ENCODE assay signal across 9 cellular contexts in genomic region chr16:56675685-56676210, GRCh38. TPM values are rescaled to one million over a fixed set of nuclear protein-coding genes. Genes with fewer than 3 reads are reported as not detected.
DNase-seq lines count a peak whose midpoint lies in the region; ATAC-seq, FAIRE-seq and TF ChIP-seq lines count a peak whose summit lies in the region.
"Had no signal": no experiment of that assay in that cellular context is flagged by ENCODE, and none has a peak within 500 bp of the region (broad histone marks: within the 10 kb centered on the region; RNA-seq: fewer than 3 reads in every experiment).

No MANE protein-coding gene starts in this region.

- peaks cover 4% of the 10 kb centered on the region; the same call in 1 of the 2 replicates for H3K4me1 Mint-ChIP-seq in HFFc6 (ENCODE audit: low read depth)

- H3K27me3 Mint-ChIP-seq in HFFc6 (ENCODE audit: insufficient read depth), result peaks cover 43% of the 10 kb centered on the region

- H3K79me2 ChIP-seq in hepatocyte, result no peaks in the 10 kb centered on the region

- peak overlapping the region; percentile 68 for H3K4me2 ChIP-seq in hepatocyte

- no peaks in the 10 kb centered on the region for H3K9me3 ChIP-seq in hepatocyte (ENCODE audit: low read depth)

- TF ChIP-seq POLR2A in GM12891 (IDR thresholded peaks at IDR 0.05; ENCODE audit: low read depth, low read length), result no peak

- H3K9me2 ChIP-seq in hepatocyte (replicated peaks; ENCODE audit: insufficient read depth), result no peaks in the 10 kb centered on the region

- no peak for FAIRE-seq in GM12891 (lab: Jason Lieb, UNC)

- no peak overlapping the region for H2AFZ ChIP-seq in hepatocyte

- H3K27ac ChIP-seq in hepatocyte, result no peak overlapping the region

- DNase-seq in HFFc6 (no peak), activated T-cell treated with anti-CD3 and anti-CD28 coated beads for 1 hour (ENCODE audit: low read depth) (peak; percentile 27), hepatocyte (ENCODE audit: low spot score) (no peak), GM12891 (ENCODE audit: insufficient read length, low spot score) (no peak), glomerular visceral epithelial cell (ENCODE audit: extremely low spot score) (no peak), SW480 (ENCODE audit: low spot score) (no peak)
- peak; percentile 54 to 67 for DNase-seq in stimulated activated CD4-positive, alpha-beta T cell treated with anti-CD3 and anti-CD28 coated beads, Interleukin-2, amount 100 ng/mL, for 24 hours

- peaks cover 70% of the 10 kb centered on the region for H3K27me3 ChIP-seq in hepatocyte

- no peak overlapping the region for H3K4me3 ChIP-seq in hepatocyte

- H3K36me3 ChIP-seq in hepatocyte (replicated peaks; ENCODE audit: insufficient read depth, low read depth), result no peaks in the 10 kb centered on the region

- ATAC-seq in HG03025 (IDR thresholded peaks at IDR 0.05; ENCODE audit: low FRiP score, unreplicated experiment), result no peak
- ATAC-seq: sciatic nerve had no signal

- no peaks in the 10 kb centered on the region for H3K9me3 Mint-ChIP-seq in HFFc6

- peak overlapping the region; percentile 41; the same call in 1 of the 2 replicates for H3K4me3 Mint-ChIP-seq in HFFc6

- TF ChIP-seq CTCF in HFFc6 (IDR thresholded peaks at IDR 0.05) (no peak), hepatocyte (IDR thresholded peaks at IDR 0.05; ENCODE audit: poor library complexity) (no peak)

- H3K4me1 ChIP-seq in hepatocyte (ENCODE audit: insufficient read depth), result no peaks in the 10 kb centered on the region

- H3K36me3 Mint-ChIP-seq in HFFc6 (ENCODE audit: low read depth), result no peaks in the 10 kb centered on the region

- no peak overlapping the region for H3K27ac Mint-ChIP-seq in HFFc6

- WGBS in hepatocyte (ENCODE audit: low lambda C conversion rate, missing lambda C conversion rate), result 4% methylated on average over 27 of the region's 32 CpGs

- no peaks in the 10 kb centered on the region for H4K20me1 ChIP-seq in hepatocyte (ENCODE audit: insufficient read depth, poor library complexity, severe bottlenecking)

TF ChIP-seq in GM12891, 5 proteins besides CTCF, POLR2A, EP300 and RAD21:
- TF ChIP-seq SPI1 (IDR thresholded peaks at IDR 0.05; ENCODE audit: low read depth, low read length), result no peak
- TF ChIP-seq POLR2AphosphoS5 (IDR thresholded peaks at IDR 0.05; ENCODE audit: low read depth, low read length), result no peak
- TF ChIP-seq POU2F2 (IDR thresholded peaks at IDR 0.05; ENCODE audit: low read depth, low read length), result no peak
- TF ChIP-seq TAF1 (IDR thresholded peaks at IDR 0.05; ENCODE audit: low read depth, low read length), result no peak
- no peak for TF ChIP-seq PAX5 (IDR thresholded peaks at IDR 0.05; ENCODE audit: insufficient read depth, low read length, severe bottlenecking)

RNA-seq across cellular contexts. Expression of gene MT1H, which starts 6.1 kb away (rescaled TPM):
- not detected for total RNA-seq in HFFc6 (2021; fragmentation: NEBNext Ultra II Directional; extraction: Animal tissue kit (Norgen Biotek cat#: 25700))
- 2.1 TPM in 1 of 2 replicates, not detected in the other for total RNA-seq in hepatocyte
- polyA plus RNA-seq in hepatocyte, result 2.0 and 13.5 TPM in 2 replicates
- not detected for polyA plus RNA-seq in GM12891 (2012; ENCODE audit: low read depth, missing spikeins)
- total RNA-seq: sciatic nerve had no signal

RNA-seq across cellular contexts. Expression of gene MT1X, which starts 6.5 kb away (rescaled TPM):
- total RNA-seq in HFFc6 (2021; fragmentation: NEBNext Ultra II Directional; extraction: Animal tissue kit (Norgen Biotek cat#: 25700)), result 10 to 100 TPM; 28.0 to 38.7 (median 33.3) TPM
- total RNA-seq in hepatocyte, result 39.8 and 52.0 TPM in 2 replicates
- 121 and 127 TPM in 2 replicates for polyA plus RNA-seq in hepatocyte
- polyA plus RNA-seq in GM12891 (2012; ENCODE audit: low read depth, missing spikeins), result 4.5 TPM

RNA-seq across cellular contexts. Expression of gene MT1G, which starts 7.9 kb away (rescaled TPM):
- under 1 TPM in 1 of 6 experiments, not detected in 5; 0.73 TPM for total RNA-seq in HFFc6 (2021; fragmentation: NEBNext Ultra II Directional; extraction: Animal tissue kit (Norgen Biotek cat#: 25700))
- 49.7 and 64.1 TPM in 2 replicates for total RNA-seq in hepatocyte
- 44.5 and 45.3 TPM in 2 replicates for polyA plus RNA-seq in hepatocyte
- 0.36 TPM for polyA plus RNA-seq in GM12891 (2012; ENCODE audit: low read depth, missing spikeins)

RNA-seq across cellular contexts. Expression of gene MT1F, which starts 18.0 kb away (rescaled TPM):
- total RNA-seq in HFFc6 (2021; fragmentation: NEBNext Ultra II Directional; extraction: Animal tissue kit (Norgen Biotek cat#: 25700)), result not detected
- total RNA-seq in hepatocyte, result 3.1 and 7.1 TPM in 2 replicates
- polyA plus RNA-seq in hepatocyte, result 8.7 and 11.8 TPM in 2 replicates
- not detected for polyA plus RNA-seq in GM12891 (2012; ENCODE audit: low read depth, missing spikeins)

RNA-seq across cellular contexts. Expression of gene MT1B, which starts 24.1 kb away (rescaled TPM):
- not detected for total RNA-seq in HFFc6 (2021; fragmentation: NEBNext Ultra II Directional; extraction: Animal tissue kit (Norgen Biotek cat#: 25700))
- not detected in 2 replicates for total RNA-seq in hepatocyte
- polyA plus RNA-seq in hepatocyte, result 0.47 and 2.2 TPM in 2 replicates
- polyA plus RNA-seq in GM12891 (2012; ENCODE audit: low read depth, missing spikeins), result not detected
- total RNA-seq: sciatic nerve had no signal

Comparison
In these comparisons a context has a peak if more than half of its experiments do, and no peak if none do; other contexts are left out.
1. DNase-seq: peak in activated T-cell treated with anti-CD3 and anti-CD28 coated beads for 1 hour (single experiment) and stimulated activated CD4-positive, alpha-beta T cell treated with anti-CD3 and anti-CD28 coated beads, Interleukin-2, amount 100 ng/mL, for 24 hours (2 of 2); none in HFFc6 (single experiment), hepatocyte (single experiment), GM12891 (single experiment), glomerular visceral epithelial cell (single experiment) and SW480 (single experiment).
2. RNA of gene MT1G, which starts 7.9 kb away (total RNA-seq): 49.7 to 64.1 TPM in hepatocyte; 0.73 TPM in HFFc6; every median in the first group is over 10 times any median in the second.